In genomic region chr1:179867493-179868330, GRCh38 we compare ENCODE assay signal across 8 cellular contexts. TPM values are rescaled to one million over a fixed set of nuclear protein-coding genes. Genes with fewer than 3 reads are reported as not detected.
DNase-seq lines count a peak whose midpoint lies in the region; ATAC-seq and TF ChIP-seq lines count a peak whose summit lies in the region.

No MANE protein-coding gene starts in this region.

- H3K9me3 ChIP-seq in Loucy (ENCODE audit: insufficient read depth, low read depth, low read length) = no peaks in the 10 kb centered on the region

- TF ChIP-seq CTCF in GM20000 (IDR thresholded peaks at IDR 0.05; ENCODE audit: extremely low read depth, missing control alignments) (peak; percentile 65), Loucy (conservative IDR thresholded peaks at IDR 0.05; ENCODE audit: low read length) (peak; percentile 95)

- H3K79me2 ChIP-seq in Loucy (ENCODE audit: insufficient read depth, low read length) = peaks cover 46% of the 10 kb centered on the region

- in situ Hi-C loops in T47D (cut with HindIII; ENCODE audit: low pct_unique_long_range_greater_than_20kb, low sequenced_read_pairs) = no loop called here

- H3K36me3 ChIP-seq in Loucy (ENCODE audit: insufficient read depth, low read length) = peaks cover 48% of the 10 kb centered on the region; the same call in 1 of the 2 replicates

- DNase-seq in COLO668 (lab: John Stamatoyannopoulos, UW; ENCODE audit: unreplicated experiment) = peak; percentile 40
- peak; percentile 48 for DNase-seq in GM20000 (ENCODE audit: low spot score)
- peak; percentile 31 for DNase-seq in T follicular helper cell (ENCODE audit: low read depth)
- DNase-seq in T47D (ENCODE audit: low read depth in 1 of 2, low spot score in 1 of 2) = peak; percentile 30 to 83
- DNase-seq in left colon = peak in 1 of 2 donors; percentile 71
- DNase-seq in stimulated activated naive CD4-positive, alpha-beta T cell (lab: John Stamatoyannopoulos, UW) = peak; percentile 15 to 57 (median 32)
- no peak for DNase-seq in GOT3 (lab: John Stamatoyannopoulos, UW)

- no peaks in the 10 kb centered on the region; the same call in 1 of the 2 replicates for H3F3A ChIP-seq in Loucy (ENCODE audit: low read depth)

- no peak overlapping the region for H3K4me3 ChIP-seq in Loucy (ENCODE audit: low read length, poor library complexity, severe bottlenecking)

- peaks cover 12% of the 10 kb centered on the region for H4K20me1 ChIP-seq in Loucy (ENCODE audit: insufficient read depth, low read length, poor library complexity, severe bottlenecking)

- H2AFZ ChIP-seq in Loucy (ENCODE audit: low read length) = no peak overlapping the region

- ATAC-seq in left colon = peak; percentile 85

- H3K9ac ChIP-seq in Loucy (ENCODE audit: low read depth, low read length, poor library complexity, severe bottlenecking) = no peak overlapping the region

- intact Hi-C loops in left colon (cut with DNase I, micrococcal nuclease) = loop anchor here in 1 of 2 donors (5.0 kb wide), 1 partner anchor 310 kb away; no protein-coding TSS in a partner anchor

- H3K4me1 ChIP-seq in Loucy (ENCODE audit: insufficient read depth, low read length, poor library complexity, severe bottlenecking) = peaks cover 20% of the 10 kb centered on the region

- no peaks in the 10 kb centered on the region for H3K9me2 ChIP-seq in Loucy (replicated peaks; ENCODE audit: low read depth, low read length)

- no peaks in the 10 kb centered on the region for H3K27me3 ChIP-seq in Loucy (ENCODE audit: insufficient read depth, low read length, poor library complexity, severe bottlenecking)

- no peak overlapping the region for H3K4me2 ChIP-seq in Loucy (ENCODE audit: low read depth, low read length, poor library complexity, severe bottlenecking)

RNA-seq across cellular contexts. Expression of gene TOR1AIP2, which starts 9.9 kb away (rescaled TPM):
- total RNA-seq in left colon = 10 to 100 TPM; 65.0 to 87.8 TPM

RNA-seq across cellular contexts. Expression of gene TOR1AIP1, which starts 14.4 kb away (rescaled TPM):
- total RNA-seq in left colon = 10 to 100 TPM; 22.9 to 32.7 TPM
